31 cellular contexts compared by ENCODE assay signal in genomic region chr7:28941633-28942032, GRCh38. TPM values are rescaled to one million over a fixed set of nuclear protein-coding genes. Genes with fewer than 3 reads are reported as not detected.
"Had no signal": no experiment of that assay in that cellular context is flagged by ENCODE, and none has a peak within 500 bp of the region (broad histone marks: within the 10 kb centered on the region; RNA-seq: fewer than 3 reads in every experiment).

No MANE protein-coding gene starts in this region.

- H3K4me1 Mint-ChIP-seq: activated CD4-positive, alpha-beta memory T cell treated with anti-CD3 and anti-CD28 coated beads, Interleukin-2, amount 10 ng/mL, durations not matched to agents 7 days and 5 days; activated CD4-positive, alpha-beta T cell treated with anti-CD3 and anti-CD28 coated beads, Interleukin-2, amount 10 ng/mL, durations not matched to agents 7 days and 5 days; central memory CD8-positive, alpha-beta T cell; naive thymus-derived CD4-positive, alpha-beta T cell; stimulated activated naive B cell treated with anti-CD40 and anti-IgM and Interleukin-4, amounts not matched to agents 10 μg/mL and 1 μg/mL and 100 μg/mL, for 72 hours; T-helper 17 cell had no signal

- H3K4me1 ChIP-seq: left lung, lower lobe of right lung, sigmoid colon, stomach, thyroid gland had no signal

- H3K27me3 Mint-ChIP-seq: progenitor cell of endocrine pancreas had no signal

- FAIRE-seq: bronchial epithelial cell, colon, frontal cortex, islet of Langerhans, small intestine had no signal

- H3K9me3 ChIP-seq: esophagus squamous epithelium, left lung, lower lobe of right lung, neutrophil, sigmoid colon, stomach, thyroid gland had no signal

- DNase-seq: activated CD4-positive, alpha-beta memory T cell treated with anti-CD3 and anti-CD28 coated beads, Interleukin-2, amount 10 ng/mL, durations not matched to agents 7 days and 5 days; activated CD4-positive, alpha-beta T cell treated with anti-CD3 and anti-CD28 coated beads for 1 hour; activated CD4-positive, alpha-beta T cell treated with anti-CD3 and anti-CD28 coated beads, Interleukin-2, amount 10 ng/mL, durations not matched to agents 7 days and 5 days; activated naive CD4-positive, alpha-beta T cell; activated T-cell treated with anti-CD3 and anti-CD28 coated beads, Interleukin-2, amount 50 U/mL, for 4 hours; anterior cingulate cortex; dermis blood vessel endothelial cell; effector CD4-positive, alpha-beta T cell; esophagus squamous epithelium; left lung; lower lobe of right lung; midbrain; naive thymus-derived CD4-positive, alpha-beta T cell; retina; sigmoid colon; small intestine; stimulated activated CD4-positive, alpha-beta T cell treated with anti-CD3 and anti-CD28 coated beads, Interleukin-1b, Interleukin-23, amount 100 ng/mL, for 48 hours; stimulated activated naive B cell treated with anti-CD40 and anti-IgM and Interleukin-4, amounts not matched to agents 10 μg/mL and 1 μg/mL and 100 μg/mL, for 72 hours; stomach; T-helper 17 cell; thyroid gland had no signal

- H3K4me3 ChIP-seq: esophagus squamous epithelium, left lung, lower lobe of right lung, sigmoid colon, stomach, thyroid gland had no signal

- H3K9me3 Mint-ChIP-seq: activated CD4-positive, alpha-beta memory T cell treated with anti-CD3 and anti-CD28 coated beads, Interleukin-2, amount 10 ng/mL, durations not matched to agents 7 days and 5 days; activated CD4-positive, alpha-beta T cell treated with anti-CD3 and anti-CD28 coated beads, Interleukin-2, amount 10 ng/mL, durations not matched to agents 7 days and 5 days; activated naive CD4-positive, alpha-beta T cell treated with anti-CD3 and anti-CD28 coated beads, Interleukin-2, amount 50 U/mL, for 72 hours; activated T-cell treated with anti-CD3 and anti-CD28 coated beads, Interleukin-2, amount 50 U/mL, for 4 hours; activated T-helper 2 cell treated with anti-CD3 and anti-CD28 coated beads, Interferon-gamma antibody, Interleukin-2, Interleukin-4, amounts not matched to agents 10 μg/mL and 5 μg/mL and 100 μg/mL, durations not matched to agents 14 hours and 24 hours and 36 hours; central memory CD8-positive, alpha-beta T cell; stimulated activated naive B cell treated with anti-CD40 and anti-IgM and Interleukin-4, amounts not matched to agents 10 μg/mL and 1 μg/mL and 100 μg/mL, for 72 hours had no signal

- ATAC-seq: activated naive CD4-positive, alpha-beta T cell treated with anti-CD3 and anti-CD28 coated beads, Interleukin-2, amount 50 U/mL, for 72 hours; activated T-cell treated with anti-CD3 and anti-CD28 coated beads, Interleukin-2, amount 50 U/mL, for 4 hours; left lung; lower lobe of right lung; naive thymus-derived CD4-positive, alpha-beta T cell; stimulated activated naive B cell treated with anti-CD40 and anti-IgM and Interleukin-4, amounts not matched to agents 10 μg/mL and 1 μg/mL and 100 μg/mL, for 72 hours; T-helper 17 cell; WTC11 had no signal

- H3K36me3 ChIP-seq: esophagus squamous epithelium, left lung, lower lobe of right lung, neutrophil, sigmoid colon, stomach, thyroid gland had no signal

- H3K4me3 Mint-ChIP-seq: activated CD4-positive, alpha-beta memory T cell treated with anti-CD3 and anti-CD28 coated beads, Interleukin-2, amount 10 ng/mL, durations not matched to agents 7 days and 5 days; activated CD4-positive, alpha-beta T cell treated with anti-CD3 and anti-CD28 coated beads, Interleukin-2, amount 10 ng/mL, durations not matched to agents 7 days and 5 days; activated T-cell treated with anti-CD3 and anti-CD28 coated beads, Interleukin-2, amount 50 U/mL, for 4 hours; central memory CD8-positive, alpha-beta T cell; naive thymus-derived CD4-positive, alpha-beta T cell; stimulated activated naive B cell treated with anti-CD40 and anti-IgM and Interleukin-4, amounts not matched to agents 10 μg/mL and 1 μg/mL and 100 μg/mL, for 72 hours; T-helper 17 cell; WTC11 had no signal

- H3K27ac ChIP-seq: esophagus squamous epithelium, left lung, lower lobe of right lung, neutrophil, sigmoid colon, stomach, thyroid gland had no signal

- H3K27ac Mint-ChIP-seq: activated CD4-positive, alpha-beta memory T cell treated with anti-CD3 and anti-CD28 coated beads, Interleukin-2, amount 10 ng/mL, durations not matched to agents 7 days and 5 days; activated CD4-positive, alpha-beta T cell treated with anti-CD3 and anti-CD28 coated beads, Interleukin-2, amount 10 ng/mL, durations not matched to agents 7 days and 5 days; activated naive CD4-positive, alpha-beta T cell treated with anti-CD3 and anti-CD28 coated beads, Interleukin-2, amount 50 U/mL, for 72 hours; activated T-helper 2 cell treated with anti-CD3 and anti-CD28 coated beads, Interferon-gamma antibody, Interleukin-2, Interleukin-4, amounts not matched to agents 10 μg/mL and 5 μg/mL and 100 μg/mL, durations not matched to agents 14 hours and 24 hours and 36 hours; naive thymus-derived CD4-positive, alpha-beta T cell; progenitor cell of endocrine pancreas; stimulated activated naive B cell treated with anti-CD40 and anti-IgM and Interleukin-4, amounts not matched to agents 10 μg/mL and 1 μg/mL and 100 μg/mL, for 72 hours; T-helper 17 cell; WTC11 had no signal

- H3K27me3 ChIP-seq: esophagus squamous epithelium, left lung, sigmoid colon, thyroid gland had no signal

- H3K36me3 Mint-ChIP-seq: activated naive CD4-positive, alpha-beta T cell treated with anti-CD3 and anti-CD28 coated beads, Interleukin-2, amount 50 U/mL, for 72 hours; naive thymus-derived CD4-positive, alpha-beta T cell; stimulated activated naive B cell treated with anti-CD40 and anti-IgM and Interleukin-4, amounts not matched to agents 10 μg/mL and 1 μg/mL and 100 μg/mL, for 72 hours; WTC11 had no signal

RNA-seq across cellular contexts. Expression of gene TRIL, which starts 16.5 kb away (rescaled TPM):
- total RNA-seq: activated CD4-positive, alpha-beta T cell treated with anti-CD3 and anti-CD28 coated beads, Interleukin-2, amount 10 ng/mL, durations not matched to agents 7 days and 5 days; activated T-helper 2 cell treated with anti-CD3 and anti-CD28 coated beads, Interferon-gamma antibody, Interleukin-2, Interleukin-4, amounts not matched to agents 10 μg/mL and 5 μg/mL and 100 μg/mL, durations not matched to agents 14 hours and 24 hours and 36 hours; T-helper 17 cell had no signal
- polyA plus RNA-seq: naive thymus-derived CD4-positive, alpha-beta T cell had no signal
